Comparison of ENCODE assay signal across 1 cellular context in genomic region chr19:1567116-1567847, GRCh38.
TF ChIP-seq lines count a peak whose summit lies in the region.

No MANE protein-coding gene starts in this region.

TF ChIP-seq in HCT116, 20 proteins besides CTCF, POLR2A, EP300 and RAD21:
- TF ChIP-seq SIN3A (IDR thresholded peaks at IDR 0.05; ENCODE audit: low read depth), result no peak
- TF ChIP-seq ZFX (IDR thresholded peaks at IDR 0.05), result peak; percentile 39; the same call in 1 of the 2 replicates
- peak; percentile 5 for TF ChIP-seq TCF7L2 (IDR thresholded peaks at IDR 0.05; ENCODE audit: borderline replicate concordance, extremely low read depth, insufficient read depth, insufficient read length)
